ENCODE assay signal across 11 cellular contexts in genomic region chr11:17537261-17537660, GRCh38. TPM values are rescaled to one million over a fixed set of nuclear protein-coding genes. Genes with fewer than 3 reads are reported as not detected.
"Had no signal": no experiment of that assay in that cellular context is flagged by ENCODE, and none has a peak within 500 bp of the region (broad histone marks: within the 10 kb centered on the region; RNA-seq: fewer than 3 reads in every experiment).

No MANE protein-coding gene starts in this region.

- ATAC-seq: HCT116, HepG2, K562 had no signal

- H3K9me3 ChIP-seq: HAP-1 had no signal

- H3K9ac ChIP-seq: GM23248 had no signal

- H3K4me1 ChIP-seq: HAP-1 had no signal

- H3K36me3 ChIP-seq: HAP-1 had no signal

- H3K27ac ChIP-seq: GM23248, HL-60 had no signal

- DNase-seq: GM23248, GOT3, H7, HFFc6 had no signal

- H2AFZ ChIP-seq: GM23248 had no signal

- H3K4me3 ChIP-seq: GM23248, HAP-1, K562 had no signal

RNA-seq across cellular contexts. Expression of gene USH1C, which starts 7.0 kb away (rescaled TPM):
- total RNA-seq: GM23248, H4, HepG2, HFFc6, HT1080, K562 had no signal
- polyA plus RNA-seq: GM23248, HepG2 had no signal

RNA-seq across cellular contexts. Expression of gene OTOG, which starts 9.8 kb away (rescaled TPM):
- total RNA-seq: GM23248, H4, HepG2, HFFc6, HT1080, K562 had no signal
- polyA plus RNA-seq: GM23248, HepG2, K562 had no signal
